In genomic region chr17:57868007-57868774, GRCh38 we compare ENCODE assay signal across 1 cellular context.
TF ChIP-seq lines count a peak whose summit lies in the region.

No MANE protein-coding gene starts in this region.

TF ChIP-seq in K562, 482 proteins besides CTCF, POLR2A, EP300 and RAD21 (continued from another document and continues in another):
- TF ChIP-seq ATF3 (IDR thresholded peaks at IDR 0.05): peak; percentile 71
- TF ChIP-seq ATF3 (CRISPR knock-in tag; conservative IDR thresholded peaks at IDR 0.05): no peak
- no peak for TF ChIP-seq NEUROD1 (IDR thresholded peaks at IDR 0.05; ENCODE audit: borderline replicate concordance, low read depth, low read length, partially characterized antibody)
- TF ChIP-seq NFYB (IDR thresholded peaks at IDR 0.05; ENCODE audit: extremely low read depth, insufficient read length): no peak
- TF ChIP-seq ATF7 (IDR thresholded peaks at IDR 0.05): 0 out of 2 replicates have a peak, but pooled peaks have one; percentile 15
- no peak for TF ChIP-seq TOE1 (IDR thresholded peaks at IDR 0.05; ENCODE audit: borderline replicate concordance)
- no peak for TF ChIP-seq TOE1 (CRISPR knock-in tag; IDR thresholded peaks at IDR 0.05; ENCODE audit: borderline replicate concordance, low read depth)
- TF ChIP-seq SREBF2 (CRISPR knock-in tag; IDR thresholded peaks at IDR 0.05): no peak
- TF ChIP-seq ESRRB (CRISPR knock-in tag; IDR thresholded peaks at IDR 0.05; ENCODE audit: borderline replicate concordance): no peak
- no peak for TF ChIP-seq NCOA1 (IDR thresholded peaks at IDR 0.05; ENCODE audit: low read depth)
- no peak for TF ChIP-seq HMBOX1 (IDR thresholded peaks at IDR 0.05)
- TF ChIP-seq E2F6 (IDR thresholded peaks at IDR 0.05; ENCODE audit: borderline replicate concordance in 1 of 2, extremely low read depth in 1 of 2, insufficient read depth in 1 of 2, insufficient read length in 1 of 2, low read depth in 1 of 2, low read length in 1 of 2, poor library complexity in 1 of 2, severe bottlenecking in 1 of 2): peak in 1 of 2 experiments; percentile 18
- no peak for TF ChIP-seq ZNF24 (IDR thresholded peaks at IDR 0.05)
- TF ChIP-seq ZBTB33 (CRISPR knock-in tag; IDR thresholded peaks at IDR 0.05): peak; percentile 94
- no peak for TF ChIP-seq PHF20 (IDR thresholded peaks at IDR 0.05; ENCODE audit: partially characterized antibody)
- no peak for TF ChIP-seq ETS1 (conservative IDR thresholded peaks at IDR 0.05; ENCODE audit: control insufficient read depth, low read depth, low read length)
- TF ChIP-seq ZNF318 (IDR thresholded peaks at IDR 0.05; ENCODE audit: borderline replicate concordance in 1 of 2, low read depth in 1 of 2): no peak
- no peak for TF ChIP-seq MIER1 (IDR thresholded peaks at IDR 0.05; ENCODE audit: low read depth)
- no peak for TF ChIP-seq PATZ1 (CRISPR knock-in tag; IDR thresholded peaks at IDR 0.05; ENCODE audit: borderline replicate concordance)
- TF ChIP-seq SRSF3 (IDR thresholded peaks at IDR 0.05; ENCODE audit: insufficient read depth, low read length): no peak
- TF ChIP-seq ARID3A (IDR thresholded peaks at IDR 0.05; ENCODE audit: borderline replicate concordance, low read depth, low read length): no peak
- no peak for TF ChIP-seq TRIM28 (IDR thresholded peaks at IDR 0.05)
- peak; percentile 73 for TF ChIP-seq JUND (IDR thresholded peaks at IDR 0.05; ENCODE audit: borderline replicate concordance, low read depth, low read length)
- TF ChIP-seq JUND (tag; IDR thresholded peaks at IDR 0.05; ENCODE audit: borderline replicate concordance, low read depth, low read length): peak; percentile 66; the same call in 1 of the 3 replicates
- TF ChIP-seq YY1 (IDR thresholded peaks at IDR 0.05; ENCODE audit: borderline replicate concordance in 1 of 3, control insufficient read depth in 1 of 3, extremely low read depth in 1 of 3, insufficient read depth in 3 of 3, insufficient read length in 1 of 3, insufficient replicate concordance in 2 of 3, low read depth in 1 of 3, low read length in 2 of 3): no peak
- no peak for TF ChIP-seq ZC3H8 (IDR thresholded peaks at IDR 0.05)
- TF ChIP-seq ZNF609 (CRISPR knock-in tag; IDR thresholded peaks at IDR 0.05; ENCODE audit: borderline replicate concordance): no peak
- TF ChIP-seq PML (IDR thresholded peaks at IDR 0.05; ENCODE audit: low read length): no peak
- no peak for TF ChIP-seq POLR2G (IDR thresholded peaks at IDR 0.05; ENCODE audit: low read depth, low read length)
- TF ChIP-seq ZNF778 (CRISPR knock-in tag; IDR thresholded peaks at IDR 0.05): no peak
- peak; percentile 49; the same call in 1 of the 2 replicates for TF ChIP-seq ZNF584 (CRISPR knock-in tag; IDR thresholded peaks at IDR 0.05; ENCODE audit: low read depth)
- TF ChIP-seq HEY1 (CRISPR knock-in tag; IDR thresholded peaks at IDR 0.05; ENCODE audit: borderline replicate concordance): no peak
